ENCODE assay signal across 8 cellular contexts in genomic region chr20:9617062-9617461, GRCh38.
DNase-seq lines count a peak whose midpoint lies in the region; ATAC-seq, FAIRE-seq and TF ChIP-seq lines count a peak whose summit lies in the region.

No MANE protein-coding gene starts in this region.

- DNase-seq in NCI-H2227 treated with DMSO at 0.1 percent for 48 hours (lab: John Stamatoyannopoulos, UW) = peak; percentile 84
- no peak for DNase-seq in central memory CD8-positive, alpha-beta T cell (ENCODE audit: low spot score in 2 of 2)
- DNase-seq in left lung = peak; percentile 23 to 53
- peak; percentile 5 to 23 (median 15) for DNase-seq in stimulated activated CD4-positive, alpha-beta T cell treated with anti-CD3 and anti-CD28 coated beads, TNF-alpha, amount 100 ng/mL, for 48 hours (ENCODE audit: low read depth in 3 of 3)

- H3K9me3 Mint-ChIP-seq in central memory CD8-positive, alpha-beta T cell = no peaks in the 10 kb centered on the region

- H3K36me3 Mint-ChIP-seq in central memory CD8-positive, alpha-beta T cell (ENCODE audit: insufficient read depth) = no peaks in the 10 kb centered on the region

- no peaks in the 10 kb centered on the region for H3K4me1 Mint-ChIP-seq in central memory CD8-positive, alpha-beta T cell

- peaks cover 0 to 5% of the 10 kb centered on the region in 2 donors for H3K27me3 ChIP-seq in left lung

- H3K27me3 Mint-ChIP-seq in central memory CD8-positive, alpha-beta T cell = peaks cover 9% of the 10 kb centered on the region

- TF ChIP-seq CTCF in VCaP (conservative IDR thresholded peaks at IDR 0.05) (peak; percentile 92), left lung (IDR thresholded peaks at IDR 0.05) (peak; percentile 77 to 90)

- ATAC-seq in HG03159 (IDR thresholded peaks at IDR 0.05; ENCODE audit: unreplicated experiment) (peak; percentile 44), left lung (peak; percentile 94), GM21367 (IDR thresholded peaks at IDR 0.05; ENCODE audit: unreplicated experiment) (no peak)
- ATAC-seq in central memory CD8-positive, alpha-beta T cell (replicated peaks; ENCODE audit: extremely low read depth, poor library complexity, severe bottlenecking) = peak; percentile 36

- peak; percentile 40 for FAIRE-seq in G401.6 (lab: Jason Lieb, UNC)

- no peaks in the 10 kb centered on the region for H3K36me3 ChIP-seq in left lung

- no peak overlapping the region for H3K27ac Mint-ChIP-seq in central memory CD8-positive, alpha-beta T cell (ENCODE audit: low read depth)

- intact Hi-C loops in left lung (cut with DNase I) = no loop called here

- no peak overlapping the region for H3K4me3 ChIP-seq in left lung

- peaks cover 0 to 6% of the 10 kb centered on the region in 2 donors for H3K4me1 ChIP-seq in left lung

- no peaks in the 10 kb centered on the region for H3K9me3 ChIP-seq in left lung

- H3K4me3 Mint-ChIP-seq in central memory CD8-positive, alpha-beta T cell = no peak overlapping the region

- H3K27ac ChIP-seq in VCaP = no peak overlapping the region
- no peak overlapping the region for H3K27ac ChIP-seq in left lung

Comparison
In these comparisons a context has a peak if more than half of its experiments do, and no peak if none do; other contexts are left out.
1. DNase-seq: peak in NCI-H2227 treated with DMSO at 0.1 percent for 48 hours (single experiment), left lung (2 of 2) and stimulated activated CD4-positive, alpha-beta T cell treated with anti-CD3 and anti-CD28 coated beads, TNF-alpha, amount 100 ng/mL, for 48 hours (3 of 3); none in central memory CD8-positive, alpha-beta T cell (0 of 2).